ENCODE assay signal across 1 cellular context in the genomic region with DNA sequence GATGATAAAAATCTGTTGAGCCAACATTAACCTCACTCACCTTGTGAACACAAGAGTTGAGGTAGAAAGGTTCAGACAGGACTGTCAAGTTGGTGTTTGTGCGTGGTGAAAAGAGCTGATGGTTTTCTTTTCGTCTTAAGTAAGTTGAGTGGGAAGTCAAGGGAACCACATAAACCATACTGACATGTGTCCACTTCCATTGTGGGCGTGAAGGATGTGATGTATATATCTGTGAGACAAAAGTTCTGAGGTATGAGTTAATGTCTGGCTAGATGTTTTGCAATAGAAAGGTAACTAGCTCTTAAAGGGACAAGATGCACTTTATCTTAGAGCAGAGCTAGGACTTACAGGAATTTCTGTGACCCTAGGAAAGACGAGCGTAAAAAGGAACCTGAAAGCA.
A peak's percentile ranks its signal among the peaks of the same experiment; 100 is the strongest.
TF ChIP-seq lines count a peak whose summit lies in the region.

No MANE protein-coding gene starts in this region.

TF ChIP-seq in K562, 482 proteins besides CTCF, POLR2A, EP300 and RAD21 (continued from another document):
- TF ChIP-seq PBX2 (CRISPR knock-in tag; IDR thresholded peaks at IDR 0.05; ENCODE audit: low read depth) (no peak), PBX2 (tag; conservative IDR thresholded peaks at IDR 0.05; ENCODE audit: low read depth) (peak; percentile 78), CHD2 (IDR thresholded peaks at IDR 0.05; ENCODE audit: low read depth, low read length) (no peak), PKNOX1 (IDR thresholded peaks at IDR 0.05) (peak; percentile 39; the same call in 1 of the 2 replicates), HMBOX1 (IDR thresholded peaks at IDR 0.05) (peak; percentile 57; the same call in 1 of the 2 replicates), ZNF592 (IDR thresholded peaks at IDR 0.05) (0 out of 2 replicates have a peak, but pooled peaks have one; percentile 26), ATF1 (CRISPR knock-in tag; IDR thresholded peaks at IDR 0.05) (no peak), ATF1 (tag; IDR thresholded peaks at IDR 0.05) (0 out of 2 replicates have a peak, but pooled peaks have one; percentile 23), MGA (IDR thresholded peaks at IDR 0.05) (0 out of 2 replicates have a peak, but pooled peaks have one; percentile 31), SLC30A9 (CRISPR knock-in tag; IDR thresholded peaks at IDR 0.05) (no peak), CEBPG (CRISPR knock-in tag; IDR thresholded peaks at IDR 0.05) (no peak), CEBPG (tag; conservative IDR thresholded peaks at IDR 0.05 in 1 of 2, IDR thresholded peaks at IDR 0.05 in 1 of 2) (peak; percentile 53 to 61; a peak in 2 of 4 replicates), GABPA (tag; conservative IDR thresholded peaks at IDR 0.05; ENCODE audit: low read depth) (peak; percentile 30; the same call in 1 of the 2 replicates), TRIM24 (IDR thresholded peaks at IDR 0.05) (0 out of 4 replicates have a peak, but pooled peaks of 1 of the 2 experiments have one; percentile 24), RFX7 (CRISPR knock-in tag; IDR thresholded peaks at IDR 0.05) (no peak)
